In the genomic region with DNA sequence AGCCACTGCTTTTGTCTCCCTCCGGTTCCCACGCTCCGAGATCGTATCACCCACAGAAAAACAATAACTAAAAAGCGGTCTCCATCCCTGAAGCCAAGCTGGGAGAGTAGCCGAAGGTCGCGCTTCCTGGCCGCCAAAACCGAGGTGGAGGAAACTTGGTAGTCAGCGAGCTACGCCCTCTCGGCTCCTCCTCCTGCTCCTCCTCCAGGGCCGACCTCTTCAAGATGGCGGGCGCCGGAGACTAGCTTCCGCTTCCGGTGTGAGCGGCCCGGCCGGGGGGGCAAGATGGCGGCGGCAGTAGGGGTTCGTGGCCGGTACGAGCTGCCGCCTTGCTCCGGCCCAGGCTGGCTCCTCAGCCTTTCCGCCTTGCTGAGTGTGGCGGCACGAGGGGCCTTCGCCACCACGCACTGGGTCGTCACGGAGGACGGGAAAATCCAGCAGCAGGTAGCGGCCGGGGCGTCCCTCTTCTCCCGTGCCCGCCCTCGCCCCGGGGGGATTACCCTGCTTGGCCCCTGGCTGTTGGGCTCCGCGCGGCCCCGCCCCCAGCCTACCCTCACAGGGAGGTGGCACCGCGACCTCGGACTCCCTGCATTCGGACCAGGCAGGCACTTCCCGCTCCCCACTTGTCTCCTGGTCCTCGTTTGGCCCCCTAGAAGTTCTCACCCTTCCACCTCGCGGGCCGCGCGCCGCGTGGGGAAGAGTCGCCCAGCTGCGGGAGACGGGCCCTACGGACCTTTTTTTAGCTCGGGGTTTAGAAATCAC, we compare ENCODE assay signal across 8 cellular contexts. TPM values are rescaled to one million over a fixed set of nuclear protein-coding genes. Genes with fewer than 3 reads are reported as not detected.
DNase-seq lines count a peak whose midpoint lies in the region; ATAC-seq lines count a peak whose summit lies in the region.

A gene with protein sequence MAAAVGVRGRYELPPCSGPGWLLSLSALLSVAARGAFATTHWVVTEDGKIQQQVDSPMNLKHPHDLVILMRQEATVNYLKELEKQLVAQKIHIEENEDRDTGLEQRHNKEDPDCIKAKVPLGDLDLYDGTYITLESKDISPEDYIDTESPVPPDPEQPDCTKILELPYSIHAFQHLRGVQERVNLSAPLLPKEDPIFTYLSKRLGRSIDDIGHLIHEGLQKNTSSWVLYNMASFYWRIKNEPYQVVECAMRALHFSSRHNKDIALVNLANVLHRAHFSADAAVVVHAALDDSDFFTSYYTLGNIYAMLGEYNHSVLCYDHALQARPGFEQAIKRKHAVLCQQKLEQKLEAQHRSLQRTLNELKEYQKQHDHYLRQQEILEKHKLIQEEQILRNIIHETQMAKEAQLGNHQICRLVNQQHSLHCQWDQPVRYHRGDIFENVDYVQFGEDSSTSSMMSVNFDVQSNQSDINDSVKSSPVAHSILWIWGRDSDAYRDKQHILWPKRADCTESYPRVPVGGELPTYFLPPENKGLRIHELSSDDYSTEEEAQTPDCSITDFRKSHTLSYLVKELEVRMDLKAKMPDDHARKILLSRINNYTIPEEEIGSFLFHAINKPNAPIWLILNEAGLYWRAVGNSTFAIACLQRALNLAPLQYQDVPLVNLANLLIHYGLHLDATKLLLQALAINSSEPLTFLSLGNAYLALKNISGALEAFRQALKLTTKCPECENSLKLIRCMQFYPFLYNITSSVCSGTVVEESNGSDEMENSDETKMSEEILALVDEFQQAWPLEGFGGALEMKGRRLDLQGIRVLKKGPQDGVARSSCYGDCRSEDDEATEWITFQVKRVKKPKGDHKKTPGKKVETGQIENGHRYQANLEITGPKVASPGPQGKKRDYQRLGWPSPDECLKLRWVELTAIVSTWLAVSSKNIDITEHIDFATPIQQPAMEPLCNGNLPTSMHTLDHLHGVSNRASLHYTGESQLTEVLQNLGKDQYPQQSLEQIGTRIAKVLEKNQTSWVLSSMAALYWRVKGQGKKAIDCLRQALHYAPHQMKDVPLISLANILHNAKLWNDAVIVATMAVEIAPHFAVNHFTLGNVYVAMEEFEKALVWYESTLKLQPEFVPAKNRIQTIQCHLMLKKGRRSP (plus strand): TSS at position 251 of the 762 bp plus-strand sequence. CDS start 35 bp downstream, at position 286.

- peak; percentile 91 for ATAC-seq in GM21381 (IDR thresholded peaks at IDR 0.05; ENCODE audit: unreplicated experiment)

- peak within 1 kb of the TSS; percentile 95 for H3K4me3 ChIP-seq in NT2/D1 (ENCODE audit: insufficient read length, low read depth)

- peaks cover 21% of the 10 kb centered on the region for H3K36me3 ChIP-seq in NT2/D1 (ENCODE audit: insufficient read depth, insufficient read length, low read length)

- H3K4me1 ChIP-seq in NT2/D1 (ENCODE audit: insufficient read depth, insufficient read length), result peaks cover 2% of the 10 kb centered on the region

- no peaks in the 10 kb centered on the region for H3K27me3 ChIP-seq in NT2/D1 (ENCODE audit: insufficient read depth, insufficient read length)

- in situ Hi-C loops in endometrial microvascular endothelial cells (cut with HindIII; ENCODE audit: inconsistent ontology term, low pct_unique_long_range_greater_than_20kb, low sequenced_read_pairs), result no loop called here

- DNase-seq in COR-L47 (lab: John Stamatoyannopoulos, UW), result peak; percentile 92
- DNase-seq in HUDEP-2 (lab: John Stamatoyannopoulos, UW; ENCODE audit: unreplicated experiment in 76 of 76), result peak in 75 of 76 experiments; percentile 20 to 94 (median 88)
- DNase-seq in NT2/D1 (ENCODE audit: low read depth, low spot score), result peak; percentile 97
- DNase-seq in activated CD8-positive, alpha-beta memory T cell treated with anti-CD3 and anti-CD28 coated beads, Interleukin-2, amount 50 U/mL, for 1 hour (ENCODE audit: extremely low read depth), result peak; percentile 75
- DNase-seq in mesenteric fat pad (ENCODE audit: low spot score), result peak; percentile 99
- peak; percentile 85 for DNase-seq in stimulated activated CD8-positive, alpha-beta memory T cell treated with anti-CD3 and anti-CD28 coated beads, Interleukin-15, amount 100 ng/mL, for 24 hours (ENCODE audit: low read depth)

- H3K9me3 ChIP-seq in NT2/D1 (ENCODE audit: insufficient read depth, low read length), result no peaks in the 10 kb centered on the region

- peak within 1 kb of the TSS; percentile 100 for H3K9ac ChIP-seq in NT2/D1 (ENCODE audit: insufficient read length, low read depth)

RNA-seq across cellular contexts. Expression of the gene that starts here (rescaled TPM):
- 35.2 TPM for total RNA-seq in endometrial microvascular endothelial cells (ENCODE audit: inconsistent ontology term)
- total RNA-seq in mesenteric fat pad, result 69.3 TPM

Comparison
In these comparisons a context has a peak if more than half of its experiments do, and no peak if none do; other contexts are left out.
1. Peak in every context shown above with its lines: DNase-seq, ATAC-seq and H3K4me3 ChIP-seq.